8 cellular contexts compared by ENCODE assay signal in genomic region chr10:7408003-7408493, GRCh38. TPM values are rescaled to one million over a fixed set of nuclear protein-coding genes. Genes with fewer than 3 reads are reported as not detected.
DNase-seq lines count a peak whose midpoint lies in the region; ATAC-seq and TF ChIP-seq lines count a peak whose summit lies in the region.

No MANE protein-coding gene starts in this region.

- no peaks in the 10 kb centered on the region for H4K20me1 ChIP-seq in hepatocyte (ENCODE audit: insufficient read depth, poor library complexity, severe bottlenecking)

- intact Hi-C loops in sciatic nerve (cut with DNase I): no loop called here

- no peaks in the 10 kb centered on the region for H3K9me3 Mint-ChIP-seq in activated naive CD8-positive, alpha-beta T cell treated with anti-CD3 and anti-CD28 coated beads, Interleukin-2, amount 50 U/mL, for 24 hours

- H3K4me1 Mint-ChIP-seq in activated naive CD8-positive, alpha-beta T cell treated with anti-CD3 and anti-CD28 coated beads, Interleukin-2, amount 50 U/mL, for 24 hours: peaks cover 59% of the 10 kb centered on the region

- peak overlapping the region; percentile 69 for H3K27ac ChIP-seq in hepatocyte

- H3K27ac Mint-ChIP-seq in activated naive CD8-positive, alpha-beta T cell treated with anti-CD3 and anti-CD28 coated beads, Interleukin-2, amount 50 U/mL, for 24 hours: peak overlapping the region; percentile 92

- no peaks in the 10 kb centered on the region for H3K36me3 ChIP-seq in hepatocyte (replicated peaks; ENCODE audit: insufficient read depth, low read depth)

- H2AFZ ChIP-seq in hepatocyte: peak overlapping the region; percentile 59

- H3K4me3 Mint-ChIP-seq in activated naive CD8-positive, alpha-beta T cell treated with anti-CD3 and anti-CD28 coated beads, Interleukin-2, amount 50 U/mL, for 24 hours: peak overlapping the region; percentile 89

- TF ChIP-seq CTCF in hepatocyte (IDR thresholded peaks at IDR 0.05; ENCODE audit: poor library complexity): no peak

- H3K9me3 ChIP-seq in hepatocyte (ENCODE audit: low read depth): no peaks in the 10 kb centered on the region

- peaks cover 40% of the 10 kb centered on the region for H3K27me3 ChIP-seq in hepatocyte

- peak overlapping the region; percentile 81 for H3K4me3 ChIP-seq in hepatocyte

- peaks cover 15% of the 10 kb centered on the region for H3K79me2 ChIP-seq in hepatocyte

- ATAC-seq in GM18907 (IDR thresholded peaks at IDR 0.05; ENCODE audit: unreplicated experiment): peak; percentile 16
- no peak for ATAC-seq in activated naive CD8-positive, alpha-beta T cell treated with anti-CD3 and anti-CD28 coated beads, Interleukin-2, amount 50 U/mL, for 24 hours
- peak; percentile 33 for ATAC-seq in sciatic nerve
- ATAC-seq in HG02973 (IDR thresholded peaks at IDR 0.05; ENCODE audit: unreplicated experiment): no peak

- H3K36me3 Mint-ChIP-seq in activated naive CD8-positive, alpha-beta T cell treated with anti-CD3 and anti-CD28 coated beads, Interleukin-2, amount 50 U/mL, for 24 hours (ENCODE audit: low read depth): peaks cover 21% of the 10 kb centered on the region

- H3K4me2 ChIP-seq in hepatocyte: peak overlapping the region; percentile 98

- WGBS in hepatocyte (ENCODE audit: low lambda C conversion rate, missing lambda C conversion rate): 3% methylated on average over 40 of the region's 41 CpGs

- H3K9me2 ChIP-seq in hepatocyte (replicated peaks; ENCODE audit: insufficient read depth): no peaks in the 10 kb centered on the region

- DNase-seq in Kasumi-1 (lab: John Stamatoyannopoulos, UW) (peak; percentile 48 to 69), hepatocyte (ENCODE audit: low spot score) (peak; percentile 41), sciatic nerve (ENCODE audit: low spot score) (peak; percentile 79), NCI-H82 (lab: John Stamatoyannopoulos, UW) (no peak), OCI-M2 (lab: John Stamatoyannopoulos, UW; ENCODE audit: unreplicated experiment) (no peak)
- DNase-seq in activated naive CD8-positive, alpha-beta T cell treated with anti-CD3 and anti-CD28 coated beads, Interleukin-2, amount 50 U/mL, for 24 hours: peak; percentile 63

- H3K27me3 Mint-ChIP-seq in activated naive CD8-positive, alpha-beta T cell treated with anti-CD3 and anti-CD28 coated beads, Interleukin-2, amount 50 U/mL, for 24 hours: peaks cover 9% of the 10 kb centered on the region

- H3K4me1 ChIP-seq in hepatocyte (ENCODE audit: insufficient read depth): peaks cover 28% of the 10 kb centered on the region

RNA-seq across cellular contexts. Expression of gene SFMBT2, which starts 2.8 kb away (rescaled TPM):
- total RNA-seq in hepatocyte (3.0 and 3.8 TPM in 2 replicates), sciatic nerve (14.6 TPM)
- polyA plus RNA-seq in hepatocyte: 1.1 and 2.3 TPM in 2 replicates

Comparison
In these comparisons a context has a peak if more than half of its experiments do, and no peak if none do; other contexts are left out.
1. ATAC-seq: peak in GM18907 (single experiment) and sciatic nerve (single experiment); none in activated naive CD8-positive, alpha-beta T cell treated with anti-CD3 and anti-CD28 coated beads, Interleukin-2, amount 50 U/mL, for 24 hours (single experiment) and HG02973 (single experiment).
2. DNase-seq: peak in Kasumi-1 (2 of 2), activated naive CD8-positive, alpha-beta T cell treated with anti-CD3 and anti-CD28 coated beads, Interleukin-2, amount 50 U/mL, for 24 hours (single experiment), hepatocyte (single experiment) and sciatic nerve (single experiment); none in NCI-H82 (single experiment) and OCI-M2 (single experiment).